ENCODE assay signal across 25 cellular contexts in genomic region chr6:3329491-3330051, GRCh38.
DNase-seq lines count a peak whose midpoint lies in the region; ATAC-seq and TF ChIP-seq lines count a peak whose summit lies in the region.
"Had no signal": no experiment of that assay in that cellular context is flagged by ENCODE, and none has a peak within 500 bp of the region (broad histone marks: within the 10 kb centered on the region; RNA-seq: fewer than 3 reads in every experiment).

No MANE protein-coding gene starts in this region.

- POLR2A ChIA-PET in CD8-positive, alpha-beta T cell (lab: Charles Lee): no interaction called here

- H3K9me3 Mint-ChIP-seq in brain: no peaks in the 10 kb centered on the region
- no peaks in the 10 kb centered on the region for H3K9me3 Mint-ChIP-seq in CD8-positive, alpha-beta T cell
- H3K9me3 Mint-ChIP-seq: activated B cell treated with CpG ODN at 0.5 μM for 24 hours; activated naive CD4-positive, alpha-beta T cell treated with anti-CD3 and anti-CD28 coated beads, Interleukin-2, amount 50 U/mL, for 72 hours; activated T-helper 17 cell treated with anti-CD3 and anti-CD28 coated beads, Interleukin-2, amount 50 U/mL, for 72 hours; stimulated activated naive B cell treated with anti-CD40 and anti-IgM and Interleukin-4, amounts not matched to agents 10 μg/mL and 1 μg/mL and 100 μg/mL, for 72 hours had no signal

- no peaks in the 10 kb centered on the region for H3K27me3 Mint-ChIP-seq in brain
- no peaks in the 10 kb centered on the region for H3K27me3 Mint-ChIP-seq in CD8-positive, alpha-beta T cell (ENCODE audit: low read depth)
- H3K27me3 Mint-ChIP-seq: activated T-helper 17 cell treated with anti-CD3 and anti-CD28 coated beads, Interleukin-2, amount 50 U/mL, for 72 hours had no signal

- H3K36me3 ChIP-seq in mucosa of descending colon (ENCODE audit: low read depth) (no peaks in the 10 kb centered on the region), spleen (no peaks in the 10 kb centered on the region)
- no peaks in the 10 kb centered on the region for H3K36me3 ChIP-seq in CD8-positive, alpha-beta T cell (ENCODE audit: insufficient read depth, low read length)

- H3K9me3 ChIP-seq in mucosa of descending colon (no peaks in the 10 kb centered on the region), spleen (no peaks in the 10 kb centered on the region)
- no peaks in the 10 kb centered on the region for H3K9me3 ChIP-seq in CD8-positive, alpha-beta T cell (ENCODE audit: low read length)

- peaks cover 0 to 9% (median 0%) of the 10 kb centered on the region in 7 donors for H3K27me3 ChIP-seq in spleen (replicated peaks in 1 of 7)
- no peaks in the 10 kb centered on the region for H3K27me3 ChIP-seq in CD8-positive, alpha-beta T cell (ENCODE audit: insufficient read depth, low read length)

- H3K27ac Mint-ChIP-seq in brain: peak overlapping the region; percentile 75 to 96 (median 90)
- no peak overlapping the region for H3K27ac Mint-ChIP-seq in CD8-positive, alpha-beta T cell
- H3K27ac Mint-ChIP-seq: activated B cell treated with CpG ODN at 0.5 μM for 24 hours; activated T-helper 17 cell treated with anti-CD3 and anti-CD28 coated beads, Interleukin-2, amount 50 U/mL, for 72 hours; stimulated activated naive B cell treated with anti-CD40 and anti-IgM and Interleukin-4, amounts not matched to agents 10 μg/mL and 1 μg/mL and 100 μg/mL, for 72 hours had no signal

- H3K4me1 ChIP-seq in mucosa of descending colon (ENCODE audit: low read depth) (peaks cover 2% of the 10 kb centered on the region), spleen (peaks cover 0 to 17% (median 7%) of the 10 kb centered on the region in 6 donors)
- H3K4me1 ChIP-seq in CD8-positive, alpha-beta T cell (ENCODE audit: insufficient read depth, low read length): no peaks in the 10 kb centered on the region

- H3K27ac ChIP-seq in spleen: peak overlapping the region in 2 of 8 donors; percentile 25 to 38
- H3K27ac ChIP-seq in CD8-positive, alpha-beta T cell (ENCODE audit: low read depth, low read length): no peak overlapping the region
- H3K27ac ChIP-seq: C4-2B had no signal

- peak; percentile 6 for ATAC-seq in mucosa of descending colon
- no peak for ATAC-seq in CD8-positive, alpha-beta T cell
- ATAC-seq: activated naive CD4-positive, alpha-beta T cell treated with anti-CD3 and anti-CD28 coated beads, Interleukin-2, amount 50 U/mL, for 72 hours; activated T-helper 17 cell treated with anti-CD3 and anti-CD28 coated beads, Interleukin-2, amount 50 U/mL, for 72 hours; SK-N-SH treated with all-trans-retinoic acid at 6 μM for 48 hours; stimulated activated naive B cell treated with anti-CD40 and anti-IgM and Interleukin-4, amounts not matched to agents 10 μg/mL and 1 μg/mL and 100 μg/mL, for 72 hours had no signal

- TF ChIP-seq CTCF in brain (conservative IDR thresholded peaks at IDR 0.05) (no peak), mucosa of descending colon (IDR thresholded peaks at IDR 0.05) (no peak), spleen (IDR thresholded peaks at IDR 0.05 in 8 of 11, conservative IDR thresholded peaks at IDR 0.05 in 3 of 11) (no peak)
- TF ChIP-seq CTCF in CD8-positive, alpha-beta T cell (IDR thresholded peaks at IDR 0.05): no peak

- CTCF ChIA-PET in CD8-positive, alpha-beta T cell (lab: Charles Lee): no interaction called here

- peaks cover 97% of the 10 kb centered on the region for H3K4me1 Mint-ChIP-seq in brain
- H3K4me1 Mint-ChIP-seq in CD8-positive, alpha-beta T cell (ENCODE audit: low read depth): peaks cover 2% of the 10 kb centered on the region

- DNase-seq in NCI-H510A treated with DMSO at 0.1 percent for 48 hours (lab: John Stamatoyannopoulos, UW): peak; percentile 14
- DNase-seq in mucosa of descending colon: no peak
- peak; percentile 52 for DNase-seq in spleen
- DNase-seq in amygdala (lab: John Stamatoyannopoulos, UW): no peak
- no peak for DNase-seq in HuH-7 (ENCODE audit: low spot score)
- DNase-seq in CD8-positive, alpha-beta T cell: no peak
- DNase-seq: activated B cell treated with CpG ODN at 0.5 μM for 24 hours; activated CD4-positive, alpha-beta T cell treated with anti-CD3 and anti-CD28 coated beads, Interleukin-2, amount 50 U/mL, for 48 hours; activated CD8-positive, alpha-beta memory T cell treated with anti-CD3 and anti-CD28 coated beads, Interleukin-2, amount 50 U/mL, for 4 hours; aorta; Calu3; effector CD8-positive, alpha-beta T cell; HCEC 1CT; kidney; NCI-H1048; NCI-H1930; NCI-H226; stimulated activated CD4-positive, alpha-beta T cell treated with anti-CD3 and anti-CD28 coated beads, Interleukin-12 subunit alpha, Interleukin-12 subunit beta, amount 100 ng/mL, for 4 hours; stimulated activated CD4-positive, alpha-beta T cell treated with anti-CD3 and anti-CD28 coated beads, Interleukin-4, amount 100 ng/mL, for 24 hours; stimulated activated naive B cell treated with anti-CD40 and anti-IgM and Interleukin-4, amounts not matched to agents 10 μg/mL and 1 μg/mL and 100 μg/mL, for 72 hours had no signal

- no peak overlapping the region for H3K4me3 ChIP-seq in mucosa of descending colon
- H3K4me3 ChIP-seq in spleen: no peak overlapping the region
- no peak overlapping the region for H3K4me3 ChIP-seq in CD8-positive, alpha-beta T cell (ENCODE audit: low read depth, low read length)

- TF ChIP-seq POLR2A in spleen (IDR thresholded peaks at IDR 0.05): no peak

- H3K4me3 Mint-ChIP-seq in brain: peak overlapping the region in 1 of 5 experiments; percentile 60
- no peak overlapping the region for H3K4me3 Mint-ChIP-seq in CD8-positive, alpha-beta T cell
- H3K4me3 Mint-ChIP-seq: activated B cell treated with CpG ODN at 0.5 μM for 24 hours; activated T-helper 17 cell treated with anti-CD3 and anti-CD28 coated beads, Interleukin-2, amount 50 U/mL, for 72 hours; stimulated activated naive B cell treated with anti-CD40 and anti-IgM and Interleukin-4, amounts not matched to agents 10 μg/mL and 1 μg/mL and 100 μg/mL, for 72 hours had no signal

- no peaks in the 10 kb centered on the region for H3K36me3 Mint-ChIP-seq in brain
- H3K36me3 Mint-ChIP-seq in CD8-positive, alpha-beta T cell: no peaks in the 10 kb centered on the region
- H3K36me3 Mint-ChIP-seq: activated naive CD4-positive, alpha-beta T cell treated with anti-CD3 and anti-CD28 coated beads, Interleukin-2, amount 50 U/mL, for 72 hours; stimulated activated naive B cell treated with anti-CD40 and anti-IgM and Interleukin-4, amounts not matched to agents 10 μg/mL and 1 μg/mL and 100 μg/mL, for 72 hours had no signal

- intact Hi-C loops in mucosa of descending colon (cut with DNase I, micrococcal nuclease) (no loop called here), spleen (cut with DNase I; ENCODE audit: low total_unique reads) (no loop called here)
- intact Hi-C loops in CD8-positive, alpha-beta T cell (cut with DNase I, micrococcal nuclease): no loop called here

- 75 to 87% (median 86%) methylated on average over 24 to 26 of the region's 26 CpGs for WGBS in spleen, 5 donors

Comparison
In these comparisons a context has a peak if more than half of its experiments do, and no peak if none do; other contexts are left out.
1. DNase-seq: peak in NCI-H510A treated with DMSO at 0.1 percent for 48 hours (single experiment) and spleen (single experiment); none in mucosa of descending colon (0 of 3), amygdala (0 of 56), HuH-7 (single experiment) and CD8-positive, alpha-beta T cell (0 of 7).